ENCODE assay signal across 20 cellular contexts in the genomic region with DNA sequence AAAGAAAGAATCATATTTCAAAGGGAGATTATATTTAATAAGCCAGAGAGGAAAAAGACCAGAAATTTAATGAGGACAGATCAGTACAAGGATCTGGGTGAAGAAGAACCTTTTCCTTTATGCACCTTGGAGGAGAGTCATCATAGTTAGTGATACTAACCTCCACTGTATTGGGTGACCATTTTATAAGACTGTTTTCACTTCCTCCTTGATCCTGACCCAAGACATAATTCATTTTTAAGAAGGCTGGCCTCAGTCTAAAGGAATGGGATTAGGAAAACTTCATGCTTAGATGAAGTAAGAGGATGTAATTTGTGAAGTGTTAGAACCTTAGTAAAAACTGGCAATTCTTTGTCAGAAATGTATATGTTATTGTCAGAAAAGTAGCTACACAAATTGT.
"Had no signal": no experiment of that assay in that cellular context is flagged by ENCODE, and none has a peak within 500 bp of the region (broad histone marks: within the 10 kb centered on the region; RNA-seq: fewer than 3 reads in every experiment).

No MANE protein-coding gene starts in this region.

- H3K36me3 ChIP-seq: left lung, neutrophil, ovary, prostate gland, spleen, upper lobe of right lung had no signal

- FAIRE-seq: kidney had no signal

- H3K4me1 ChIP-seq: body of pancreas, foreskin keratinocyte, left lung, prostate gland, spleen, upper lobe of right lung had no signal

- H3K4me3 ChIP-seq: body of pancreas, left lung, ovary, prostate gland, spleen, upper lobe of right lung had no signal

- H3K27ac ChIP-seq: body of pancreas, foreskin keratinocyte, left lung, neutrophil, ovary, prostate gland, spleen, upper lobe of right lung, VCaP had no signal

- ATAC-seq: body of pancreas; left lung; natural killer cell treated with Interleukin-12 subunit alpha and Interleukin-12 subunit beta and Interleukin-15 and Interleukin-18, amount 100 ng/mL, for 72 hours; upper lobe of right lung had no signal

- H3K27me3 ChIP-seq: body of pancreas, foreskin keratinocyte, left lung, neutrophil, spleen, upper lobe of right lung had no signal

- H3K9me3 ChIP-seq: body of pancreas, left lung, neutrophil, ovary, prostate gland, spleen, upper lobe of right lung had no signal

- DNase-seq: activated CD4-positive, alpha-beta T cell treated with anti-CD3 and anti-CD28 coated beads for 1 hour; activated naive CD4-positive, alpha-beta T cell treated with Interleukin-2 at 50 U/mL for 16 hours; activated naive CD8-positive, alpha-beta T cell treated with anti-CD3 and anti-CD28 coated beads, Interleukin-2, amount 10 ng/mL, durations not matched to agents 7 days and 5 days; activated T-cell treated with anti-CD3 and anti-CD28 coated beads, Interleukin-2, amount 50 U/mL, for 24 hours; body of pancreas; dermis blood vessel endothelial cell; effector CD8-positive, alpha-beta T cell; erythroblast; foreskin keratinocyte; kidney; left lung; ovary; spleen; stimulated activated CD4-positive, alpha-beta T cell treated with anti-CD3 and anti-CD28 coated beads, Interleukin-4, amount 100 ng/mL, for 1 hour; stimulated activated naive CD4-positive, alpha-beta T cell; upper lobe of right lung had no signal
